7 cellular contexts compared by ENCODE assay signal in genomic region chr7:153122255-153122654, GRCh38.
A peak's percentile ranks its signal among the peaks of the same experiment; 100 is the strongest.
DNase-seq lines count a peak whose midpoint lies in the region; ATAC-seq, FAIRE-seq and TF ChIP-seq lines count a peak whose summit lies in the region.
"Not testable (repeated sequence)": the region's sequence is repeated elsewhere in the genome, so short reads cannot be mapped to it uniquely, and the experiment has no call there.

No MANE protein-coding gene starts in this region.

- H3K9me3 ChIP-seq in Karpas-422 (ENCODE audit: low read length); WERI-Rb-1 (ENCODE audit: severe bottlenecking); endodermal cell (ENCODE audit: control insufficient read depth, low read length); HepG2 (ENCODE audit: low read length): not testable (repeated sequence)

- not testable (repeated sequence) for TF ChIP-seq EP300 in HepG2 (IDR thresholded peaks at IDR 0.05; ENCODE audit: low read depth in 2 of 2, low read length in 2 of 2); HepG2 (CRISPR knock-in tag; IDR thresholded peaks at IDR 0.05; ENCODE audit: borderline replicate concordance)

- not testable (repeated sequence) for H3K4me3 Mint-ChIP-seq in GM23338, endodermal cell

- H3K27me3 Mint-ChIP-seq in GM23338 (ENCODE audit: insufficient read depth, low read depth, poor library complexity); endodermal cell (ENCODE audit: insufficient read depth): not testable (repeated sequence)

- TF ChIP-seq RAD21 in HepG2 (CRISPR knock-in tag; IDR thresholded peaks at IDR 0.05): not testable (repeated sequence)

- BruUV-seq in HepG2 (replicated peaks; lab: Mats Ljungman, UMichigan): not testable (repeated sequence)

- not testable (repeated sequence) for TF ChIP-seq POLR2A in HepG2 (IDR thresholded peaks at IDR 0.05; ENCODE audit: insufficient read depth in 1 of 2, low read depth in 2 of 2, low read length in 2 of 2)

- WGBS in endodermal cell (ENCODE audit: insufficient coverage in 1 of 2, insufficient read length in 1 of 2), 2 experiments: 66 to 79% methylated on average over 3 to 7 of the region's 8 CpGs
- WGBS in HepG2 (ENCODE audit: low lambda C conversion rate): 29% methylated on average over 7 of the region's 8 CpGs

- not testable (repeated sequence) for H3F3A ChIP-seq in GM23338 (replicated peaks; ENCODE audit: low read depth)

- not testable (repeated sequence) for H3K27me3 ChIP-seq in GM23338 (ENCODE audit: insufficient read depth); Karpas-422 (ENCODE audit: low read length); endodermal cell (ENCODE audit: control insufficient read depth, insufficient read depth, low read length, poor library complexity, severe bottlenecking); HepG2 (ENCODE audit: control insufficient read depth in 1 of 2, insufficient read depth in 2 of 2, low read length in 2 of 2)
- H3K27me3 ChIP-seq in WERI-Rb-1 (ENCODE audit: insufficient read depth, low read depth, severe bottlenecking): peaks cover 25% of the 10 kb centered on the region

- not testable (repeated sequence) for H3K27ac Mint-ChIP-seq in GM23338, endodermal cell

- not testable (repeated sequence) for H3K4me2 ChIP-seq in GM23338; Karpas-422 (ENCODE audit: low read depth, low read length, poor library complexity, severe bottlenecking); HepG2 (ENCODE audit: low read depth, low read length)

- POLR2A ChIA-PET in HepG2 (lab: Yijun Ruan, JAX): not testable (repeated sequence)

- not testable (repeated sequence) for H3K9ac ChIP-seq in Karpas-422 (ENCODE audit: low read length); endodermal cell (ENCODE audit: extremely low read depth, low read length, poor library complexity, severe bottlenecking); HepG2 (ENCODE audit: insufficient read depth, low read depth, low read length)

- H3K4me1 Mint-ChIP-seq in GM23338, endodermal cell: not testable (repeated sequence)

- peak; percentile 5; the same call in 1 of the 2 replicates for TF ChIP-seq CTCF in 22Rv1 (IDR thresholded peaks at IDR 0.05)
- peak; percentile 24 to 52; a peak in 2 of 4 replicates for TF ChIP-seq CTCF in GM23338 (conservative IDR thresholded peaks at IDR 0.05; ENCODE audit: low read depth in 2 of 2)
- TF ChIP-seq CTCF in WERI-Rb-1 (IDR thresholded peaks at IDR 0.05; ENCODE audit: low read depth, low read length): peak; percentile 27; the same call in 1 of the 2 replicates
- TF ChIP-seq CTCF in endodermal cell (conservative IDR thresholded peaks at IDR 0.05): peak; percentile 55
- not testable (repeated sequence) for TF ChIP-seq CTCF in HepG2 (CRISPR knock-in tag; IDR thresholded peaks at IDR 0.05)

- ATAC-seq in GM23338, HepG2: not testable (repeated sequence)

- H3K4me1 ChIP-seq in GM23338 (ENCODE audit: insufficient read depth); Karpas-422 (ENCODE audit: low read length); endodermal cell (ENCODE audit: control insufficient read depth, insufficient read depth, low read length); HepG2 (ENCODE audit: insufficient read depth, low read length): not testable (repeated sequence)

- not testable (repeated sequence) for H3K36me3 ChIP-seq in GM23338 (ENCODE audit: insufficient read depth); Karpas-422 (ENCODE audit: insufficient read depth, low read length); WERI-Rb-1; endodermal cell (ENCODE audit: control insufficient read depth, insufficient read depth, low read length); HepG2 (replicated peaks in 1 of 2; ENCODE audit: control insufficient read depth in 1 of 2, insufficient read depth in 2 of 2, low read length in 2 of 2)

- H2AFZ ChIP-seq in GM23338; Karpas-422 (ENCODE audit: low read length); HepG2 (ENCODE audit: low read length): not testable (repeated sequence)

- not testable (repeated sequence) for H3K79me2 ChIP-seq in GM23338 (replicated peaks; ENCODE audit: insufficient read depth); Karpas-422 (ENCODE audit: low read length); HepG2 (ENCODE audit: insufficient read depth, low read length)

- not testable (repeated sequence) for H4K20me1 ChIP-seq in GM23338 (replicated peaks; ENCODE audit: insufficient read depth); Karpas-422 (ENCODE audit: insufficient read depth, low read depth, low read length); HepG2 (ENCODE audit: insufficient read depth, low read length)

- not testable (repeated sequence) for FAIRE-seq in HepG2 (lab: Jason Lieb, UNC)

- H3K9me2 ChIP-seq in GM23338 (ENCODE audit: insufficient read depth); Karpas-422 (replicated peaks; ENCODE audit: insufficient read depth, low read length): not testable (repeated sequence)

- CTCF ChIA-PET in HepG2 (lab: Yijun Ruan, JAX; ENCODE audit: low intra/inter-chr PET ratio, low total read pairs): interaction anchor here (1.1 kb wide), 1 partner anchor 228 kb away, joined by 3 read pairs; no protein-coding TSS in a partner anchor

- intact Hi-C loops in HepG2 (cut with micrococcal nuclease; ENCODE audit: unreplicated experiment): loop anchor here (1.0 kb wide), 1 partner anchor 228 kb away; no protein-coding TSS in a partner anchor

- not testable (repeated sequence) for H3K36me3 Mint-ChIP-seq in GM23338 (ENCODE audit: low read depth); endodermal cell (ENCODE audit: low read depth)

- in situ Hi-C loops in HepG2 (cut with HindIII; ENCODE audit: extremely low pct_ligation_motif_present, low pct_unique_long_range_greater_than_20kb): not testable (repeated sequence)

- not testable (repeated sequence) for H3K27ac ChIP-seq in 22Rv1; GM23338 (ENCODE audit: low read depth); Karpas-422 (ENCODE audit: low read length); WERI-Rb-1; endodermal cell (ENCODE audit: low read depth, low read length); HepG2 (ENCODE audit: extremely low read length, insufficient read depth, low read length)

- DNase-seq in GM23338 (ENCODE audit: low spot score) (peak; percentile 35), Karpas-422 (peak; percentile 48), NCI-H82 (lab: John Stamatoyannopoulos, UW) (peak; percentile 37), WERI-Rb-1 (peak; percentile 31), endodermal cell (peak; percentile 67)
- not testable (repeated sequence) for DNase-seq in HepG2 (ENCODE audit: low spot score)

- peaks cover 12% of the 10 kb centered on the region; the same call in 2 of the 3 replicates for H3K9me3 Mint-ChIP-seq in GM23338
- not testable (repeated sequence) for H3K9me3 Mint-ChIP-seq in endodermal cell

- not testable (repeated sequence) for H3K4me3 ChIP-seq in GM23338; Karpas-422 (ENCODE audit: low read length); WERI-Rb-1 (ENCODE audit: low read depth, low read length); endodermal cell (ENCODE audit: low read length); HepG2 (replicated peaks in 1 of 3; ENCODE audit: insufficient read depth in 1 of 3, low read depth in 2 of 3, low read length in 3 of 3)

TF ChIP-seq in HepG2, 621 proteins besides CTCF, POLR2A, EP300 and RAD21:
- peak; percentile 34; the same call in 1 of the 2 replicates for TF ChIP-seq STAG1 (CRISPR knock-in tag; IDR thresholded peaks at IDR 0.05)
TF ChIP-seq in HepG2: peak in this region for 1; not testable (repeated sequence) for 620.
